In the genomic region with DNA sequence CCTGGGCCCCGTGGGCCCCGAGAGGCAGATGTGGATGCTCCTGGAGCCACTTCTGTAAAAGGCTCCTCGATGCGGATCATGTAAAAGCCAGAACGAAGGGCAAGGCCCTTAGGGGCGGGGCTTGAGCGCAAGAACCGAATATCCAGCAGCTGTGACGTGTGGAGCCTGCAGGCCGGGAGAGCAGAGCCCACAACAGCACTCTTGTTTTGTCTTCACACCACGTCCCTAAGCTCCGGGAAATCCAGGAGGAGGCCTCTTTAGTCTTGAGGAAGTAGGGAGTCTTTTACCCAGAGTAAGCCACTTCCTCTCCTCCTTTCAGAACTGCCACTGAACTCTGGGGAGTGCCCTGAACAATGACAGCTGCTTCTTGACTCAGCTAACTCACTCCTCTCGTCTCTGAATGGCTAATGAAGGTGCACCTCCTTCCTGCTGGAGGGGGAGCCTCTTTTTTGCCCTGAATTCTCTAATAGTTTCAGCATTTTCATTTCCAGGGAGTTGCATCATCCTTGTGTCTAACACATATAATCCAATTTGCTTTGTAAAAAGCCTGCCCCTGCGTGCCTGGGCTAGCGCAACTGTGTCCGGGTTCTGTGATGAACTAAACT, we compare ENCODE assay signal across 7 cellular contexts. TPM values are rescaled to one million over a fixed set of nuclear protein-coding genes. Genes with fewer than 3 reads are reported as not detected.
DNase-seq lines count a peak whose midpoint lies in the region; ATAC-seq and TF ChIP-seq lines count a peak whose summit lies in the region.

No MANE protein-coding gene starts in this region.

- CTCF ChIA-PET in activated CD8-positive, alpha-beta T cell treated with anti-CD3 and anti-CD28 coated beads, Interleukin-2, amount 10 ng/mL, durations not matched to agents 7 days and 5 days (lab: Charles Lee), result interaction anchor here (1.9 to 6.0 kb wide), 2 partner anchors 19 to 295 kb away, joined by 9 to 38 read pairs; no protein-coding TSS in a partner anchor

- H3K79me1 ChIP-seq in neuronal stem cell (ENCODE audit: low read depth, low read length), result no peaks in the 10 kb centered on the region

- no peak overlapping the region for H4K8ac ChIP-seq in neuronal stem cell (ENCODE audit: low read depth, low read length)

- WGBS in neuronal stem cell (ENCODE audit: extremely low coverage in 2 of 2, insufficient read length in 2 of 2, insufficient replicate concordance in 1 of 2), 2 donors, result no CpG with 5 or more reads among the region's 16 CpGs

- H2AFZ ChIP-seq in neuronal stem cell (ENCODE audit: low read length), result peak overlapping the region; percentile 80

- peak; percentile 93 for ATAC-seq in activated CD8-positive, alpha-beta T cell treated with anti-CD3 and anti-CD28 coated beads, Interleukin-2, amount 10 ng/mL, durations not matched to agents 7 days and 5 days
- ATAC-seq in HG03039 (IDR thresholded peaks at IDR 0.05; ENCODE audit: unreplicated experiment) (no peak), HG03342 (IDR thresholded peaks at IDR 0.05; ENCODE audit: unreplicated experiment) (no peak)

- H2BK120ac ChIP-seq in neuronal stem cell (ENCODE audit: low read depth, low read length), result no peak overlapping the region

- H3K14ac ChIP-seq in neuronal stem cell (ENCODE audit: low read length), result no peak overlapping the region

- no peaks in the 10 kb centered on the region for H3K27me3 Mint-ChIP-seq in activated CD8-positive, alpha-beta T cell treated with anti-CD3 and anti-CD28 coated beads, Interleukin-2, amount 10 ng/mL, durations not matched to agents 7 days and 5 days (ENCODE audit: low read depth)

- H3K4me3 ChIP-seq in fibroblast of the aortic adventitia (ENCODE audit: low read depth, low read length) (peak overlapping the region; percentile 42), neuronal stem cell (ENCODE audit: low read length in 2 of 2) (peak overlapping the region in 1 of 2 donors; percentile 28)

- H3K9ac ChIP-seq in neuronal stem cell (ENCODE audit: low read depth, low read length, poor library complexity), result no peak overlapping the region

- peak overlapping the region; percentile 65 for H3K4me3 Mint-ChIP-seq in activated CD8-positive, alpha-beta T cell treated with anti-CD3 and anti-CD28 coated beads, Interleukin-2, amount 10 ng/mL, durations not matched to agents 7 days and 5 days

- POLR2A ChIA-PET in activated CD8-positive, alpha-beta T cell treated with anti-CD3 and anti-CD28 coated beads, Interleukin-2, amount 10 ng/mL, durations not matched to agents 7 days and 5 days (lab: Charles Lee), result interaction anchor here (1.1 kb wide), 1 partner anchor 260 kb away, joined by 3 read pairs; no protein-coding TSS in a partner anchor

- peak overlapping the region; percentile 82 for H3K27ac Mint-ChIP-seq in activated CD8-positive, alpha-beta T cell treated with anti-CD3 and anti-CD28 coated beads, Interleukin-2, amount 10 ng/mL, durations not matched to agents 7 days and 5 days

- DNase-seq in NCI-H2029 (lab: John Stamatoyannopoulos, UW) (peak; percentile 64), fibroblast of the aortic adventitia (ENCODE audit: low read depth) (peak; percentile 93), neuronal stem cell (ENCODE audit: low spot score) (no peak)
- peak; percentile 67 for DNase-seq in activated CD8-positive, alpha-beta T cell treated with anti-CD3 and anti-CD28 coated beads, Interleukin-2, amount 10 ng/mL, durations not matched to agents 7 days and 5 days

- peak; percentile 14 for TF ChIP-seq POLR2A in GM19193 (IDR thresholded peaks at IDR 0.05; ENCODE audit: extremely low read depth, insufficient read depth, insufficient read length)

- no peak for TF ChIP-seq CTCF in fibroblast of the aortic adventitia (IDR thresholded peaks at IDR 0.05; ENCODE audit: insufficient read depth, low read length)

- peaks cover 10 to 15% of the 10 kb centered on the region in 2 donors for H3K4me1 ChIP-seq in neuronal stem cell (ENCODE audit: control insufficient read depth in 2 of 2, insufficient read depth in 1 of 2, low read depth in 1 of 2, low read length in 2 of 2)

- no peaks in the 10 kb centered on the region for H3K27me3 ChIP-seq in neuronal stem cell (ENCODE audit: control insufficient read depth in 3 of 3, insufficient read depth in 3 of 3, low read depth in 1 of 3, low read length in 3 of 3)

- H2BK5ac ChIP-seq in neuronal stem cell (ENCODE audit: low read length), result no peak overlapping the region

- no peak overlapping the region for H3K18ac ChIP-seq in neuronal stem cell (ENCODE audit: low read length)

- H3K27ac ChIP-seq in neuronal stem cell (replicated peaks; ENCODE audit: low read length), result peak overlapping the region; percentile 82

- peaks cover 26 to 70% of the 10 kb centered on the region in 2 donors for H3K36me3 ChIP-seq in neuronal stem cell (replicated peaks in 1 of 2; ENCODE audit: control insufficient read depth in 2 of 2, insufficient read depth in 2 of 2, low read length in 2 of 2)

- H3K4me2 ChIP-seq in neuronal stem cell (ENCODE audit: insufficient read depth, low read length, poor library complexity, severe bottlenecking), result peak overlapping the region; percentile 28

- no peak overlapping the region for H4K91ac ChIP-seq in neuronal stem cell (ENCODE audit: low read depth, low read length, poor library complexity)

- H2AK5ac ChIP-seq in neuronal stem cell (ENCODE audit: low read depth, low read length), result no peak overlapping the region

- H3K36me3 Mint-ChIP-seq in activated CD8-positive, alpha-beta T cell treated with anti-CD3 and anti-CD28 coated beads, Interleukin-2, amount 10 ng/mL, durations not matched to agents 7 days and 5 days (ENCODE audit: low read depth), result peaks cover 46% of the 10 kb centered on the region

- no peak overlapping the region for H2BK15ac ChIP-seq in neuronal stem cell (ENCODE audit: low read length)

- H2BK12ac ChIP-seq in neuronal stem cell (ENCODE audit: low read length), result no peak overlapping the region

- no peaks in the 10 kb centered on the region for H3K9me3 Mint-ChIP-seq in activated CD8-positive, alpha-beta T cell treated with anti-CD3 and anti-CD28 coated beads, Interleukin-2, amount 10 ng/mL, durations not matched to agents 7 days and 5 days (ENCODE audit: insufficient read depth)

- peaks cover 31% of the 10 kb centered on the region for H3K4me1 Mint-ChIP-seq in activated CD8-positive, alpha-beta T cell treated with anti-CD3 and anti-CD28 coated beads, Interleukin-2, amount 10 ng/mL, durations not matched to agents 7 days and 5 days (ENCODE audit: low read depth)

- H3K23ac ChIP-seq in neuronal stem cell (ENCODE audit: low read depth, low read length, poor library complexity), result no peak overlapping the region

- no peak overlapping the region for H3K4ac ChIP-seq in neuronal stem cell (ENCODE audit: low read length)

- H3K9me3 ChIP-seq in neuronal stem cell (replicated peaks in 1 of 2; ENCODE audit: control insufficient read depth in 2 of 2, insufficient read depth in 1 of 2, low read depth in 1 of 2, low read length in 2 of 2), result peaks cover 7 to 36% of the 10 kb centered on the region in 2 donors

RNA-seq across cellular contexts. Expression of gene L3MBTL2, which starts 12.5 kb away (rescaled TPM):
- 10 to 100 TPM; 40.1 to 42.2 TPM for total RNA-seq in activated CD8-positive, alpha-beta T cell treated with anti-CD3 and anti-CD28 coated beads, Interleukin-2, amount 10 ng/mL, durations not matched to agents 7 days and 5 days
- 19.6 and 23.9 TPM in 2 replicates for total RNA-seq in fibroblast of the aortic adventitia (ENCODE audit: low replicate concordance)
- 11.1 TPM for polyA plus RNA-seq in neuronal stem cell (2013, experiment 1 of 2)
- 11.4 TPM for polyA plus RNA-seq in neuronal stem cell (2013, experiment 2 of 2)

RNA-seq across cellular contexts. Expression of gene CHADL, which starts 23.1 kb away (rescaled TPM):
- total RNA-seq in activated CD8-positive, alpha-beta T cell treated with anti-CD3 and anti-CD28 coated beads, Interleukin-2, amount 10 ng/mL, durations not matched to agents 7 days and 5 days, result 1 to 10 TPM in 1 of 2 experiments, under 1 TPM in 1; 0.37 to 1.0 TPM
- 0.99 and 1.6 TPM in 2 replicates for total RNA-seq in fibroblast of the aortic adventitia (ENCODE audit: low replicate concordance)
- 0.13 TPM for polyA plus RNA-seq in neuronal stem cell (2013, experiment 1 of 2)
- polyA plus RNA-seq in neuronal stem cell (2013, experiment 2 of 2), result 0.18 TPM
